18 cellular contexts compared by ENCODE assay signal in genomic region chr12:110198386-110198785, GRCh38.
"Had no signal": no experiment of that assay in that cellular context is flagged by ENCODE, and none has a peak within 500 bp of the region (broad histone marks: within the 10 kb centered on the region; RNA-seq: fewer than 3 reads in every experiment).

No MANE protein-coding gene starts in this region.

- H3K36me3 Mint-ChIP-seq: activated naive CD8-positive, alpha-beta T cell treated with anti-CD3 and anti-CD28 coated beads for 36 hours; natural killer cell had no signal

- ATAC-seq: activated CD4-positive, alpha-beta T cell treated with anti-CD3 and anti-CD28 coated beads for 36 hours; lower lobe of right lung; natural killer cell; stimulated activated naive CD8-positive, alpha-beta T cell treated with anti-CD3 and anti-CD28 coated beads, Interleukin-15, Interleukin-2, amounts not matched to agents 100 U/mL and 50 U/mL, for 24 hours; WTC11 had no signal

- H3K4me3 ChIP-seq: lower lobe of right lung, tibial artery had no signal

- H3K27me3 ChIP-seq: tibial artery had no signal

- H3K4me1 ChIP-seq: lower lobe of right lung, tibial artery had no signal

- FAIRE-seq: frontal cortex, keratinocyte had no signal

- H3K27me3 Mint-ChIP-seq: activated CD4-positive, alpha-beta T cell treated with anti-CD3 and anti-CD28 coated beads for 36 hours; activated naive CD8-positive, alpha-beta T cell treated with anti-CD3 and anti-CD28 coated beads for 36 hours; brain; progenitor cell of endocrine pancreas had no signal

- H3K4me3 Mint-ChIP-seq: activated CD4-positive, alpha-beta T cell treated with anti-CD3 and anti-CD28 coated beads for 36 hours; activated naive CD8-positive, alpha-beta T cell treated with anti-CD3 and anti-CD28 coated beads for 36 hours; activated T-helper 1 cell treated with anti-CD3 and anti-CD28 coated beads, Interleukin-12 subunit alpha, Interleukin-12 subunit beta, Interleukin-2, Interleukin-4 antibody, amounts not matched to agents 30 ng/mL and 10 ng/mL and 1 ng/mL, durations not matched to agents 14 hours and 24 hours and 36 hours; brain; natural killer cell; WTC11 had no signal

- H3K9me3 Mint-ChIP-seq: activated naive CD8-positive, alpha-beta T cell treated with anti-CD3 and anti-CD28 coated beads for 36 hours; activated T-helper 1 cell treated with anti-CD3 and anti-CD28 coated beads, Interleukin-12 subunit alpha, Interleukin-12 subunit beta, Interleukin-2, Interleukin-4 antibody, amounts not matched to agents 30 ng/mL and 10 ng/mL and 1 ng/mL, durations not matched to agents 14 hours and 24 hours and 36 hours; brain; natural killer cell had no signal

- H3K27ac ChIP-seq: lower lobe of right lung, tibial artery had no signal

- H3K27ac Mint-ChIP-seq: activated CD4-positive, alpha-beta T cell treated with anti-CD3 and anti-CD28 coated beads for 36 hours; activated naive CD8-positive, alpha-beta T cell treated with anti-CD3 and anti-CD28 coated beads for 36 hours; activated T-helper 1 cell treated with anti-CD3 and anti-CD28 coated beads, Interleukin-12 subunit alpha, Interleukin-12 subunit beta, Interleukin-2, Interleukin-4 antibody, amounts not matched to agents 30 ng/mL and 10 ng/mL and 1 ng/mL, durations not matched to agents 14 hours and 24 hours and 36 hours; natural killer cell; progenitor cell of endocrine pancreas; WTC11 had no signal

- H3K9me3 ChIP-seq: lower lobe of right lung, tibial artery had no signal

- DNase-seq: activated CD4-positive, alpha-beta T cell treated with anti-CD3 and anti-CD28 coated beads for 36 hours; activated CD4-positive, alpha-beta T cell treated with anti-CD3 and anti-CD28 coated beads, Interleukin-2, amount 50 U/mL, for 48 hours; activated naive CD8-positive, alpha-beta T cell treated with anti-CD3 and anti-CD28 coated beads for 36 hours; activated T-cell treated with anti-CD3 and anti-CD28 coated beads for 4 hours; effector CD8-positive, alpha-beta T cell; hypothalamus; lower lobe of right lung; natural killer cell; nucleus accumbens; stimulated activated naive CD8-positive, alpha-beta T cell treated with anti-CD3 and anti-CD28 coated beads, Interleukin-15, Interleukin-2, amounts not matched to agents 100 U/mL and 50 U/mL, for 24 hours; substantia nigra; tibial artery had no signal
